Comparison of ENCODE assay signal across 8 cellular contexts in genomic region chr11:63680842-63681207, GRCh38. TPM values are rescaled to one million over a fixed set of nuclear protein-coding genes. Genes with fewer than 3 reads are reported as not detected.
DNase-seq lines count a peak whose midpoint lies in the region; ATAC-seq and TF ChIP-seq lines count a peak whose summit lies in the region.

No MANE protein-coding gene starts in this region.

- ATAC-seq in GM23338 (no peak; the same call in 2 of the 3 replicates), natural killer cell (no peak), left lobe of liver (no peak)

- peak overlapping the region; percentile 30 for H3K9ac ChIP-seq in SK-N-MC (ENCODE audit: insufficient read length)
- peak overlapping the region in 1 of 2 donors; percentile 61 for H3K9ac ChIP-seq in duodenal mucosa (ENCODE audit: low read depth in 1 of 2, low read length in 2 of 2)

- TF ChIP-seq CTCF in AG09309 (IDR thresholded peaks at IDR 0.05; ENCODE audit: control insufficient read depth, insufficient read depth, low read depth, low read length, missing control alignments) (no peak), GM23338 (conservative IDR thresholded peaks at IDR 0.05; ENCODE audit: low read depth in 2 of 2) (no peak), natural killer cell (IDR thresholded peaks at IDR 0.05) (no peak)

- H3K79me2 ChIP-seq in GM23338 (replicated peaks; ENCODE audit: insufficient read depth): peaks cover 43% of the 10 kb centered on the region

- H2AFZ ChIP-seq in GM23338: peak overlapping the region; percentile 83

- H3K4me1 ChIP-seq in GM23338 (ENCODE audit: insufficient read depth) (peaks cover 18% of the 10 kb centered on the region), duodenal mucosa (ENCODE audit: control insufficient read depth in 1 of 2, insufficient read depth in 2 of 2, low read length in 2 of 2) (peaks cover 17 to 20% of the 10 kb centered on the region in 2 donors)

- H3K36me3 ChIP-seq in GM23338 (ENCODE audit: insufficient read depth) (no peaks in the 10 kb centered on the region), SK-N-MC (ENCODE audit: insufficient read depth, low read length) (no peaks in the 10 kb centered on the region), duodenal mucosa (ENCODE audit: control insufficient read depth in 1 of 2, insufficient read depth in 2 of 2, low read length in 2 of 2) (no peaks in the 10 kb centered on the region)

- no peaks in the 10 kb centered on the region for H3K9me3 Mint-ChIP-seq in GM23338
- no peaks in the 10 kb centered on the region for H3K9me3 Mint-ChIP-seq in natural killer cell

- H3K27ac Mint-ChIP-seq in GM23338 (peak overlapping the region; percentile 92), natural killer cell (peak overlapping the region; percentile 84 to 86)

- no peaks in the 10 kb centered on the region for H3K27me3 ChIP-seq in GM23338 (ENCODE audit: insufficient read depth)
- H3K27me3 ChIP-seq in duodenal mucosa (ENCODE audit: control insufficient read depth in 1 of 2, insufficient read depth in 2 of 2, low read length in 2 of 2): no peaks in the 10 kb centered on the region

- H3K4me3 ChIP-seq in AG09309 (ENCODE audit: control insufficient read depth, low read depth, low read length) (peak overlapping the region; percentile 94), GM23338 (peak overlapping the region; percentile 82), SK-N-MC (peak overlapping the region; percentile 92), duodenal mucosa (ENCODE audit: low read depth in 1 of 2, low read length in 2 of 2) (peak overlapping the region; percentile 92)

- H3F3A ChIP-seq in GM23338 (replicated peaks; ENCODE audit: low read depth): 0 out of 2 replicates have a peak, but pooled peaks cover 3% of the 10 kb centered on the region

- H3K27ac ChIP-seq in GM23338 (ENCODE audit: low read depth) (peak overlapping the region; percentile 43; the same call in 1 of the 2 replicates), SK-N-MC (peak overlapping the region; percentile 91), duodenal mucosa (ENCODE audit: low read depth, low read length) (no peak overlapping the region)

- H4K20me1 ChIP-seq in GM23338 (replicated peaks; ENCODE audit: insufficient read depth): peaks cover 19% of the 10 kb centered on the region

- no peaks in the 10 kb centered on the region for H3K9me3 ChIP-seq in SK-N-MC (ENCODE audit: low read depth, low read length)
- H3K9me3 ChIP-seq in duodenal mucosa (ENCODE audit: control insufficient read depth in 1 of 2, low read length in 2 of 2): no peaks in the 10 kb centered on the region

- H3K4me1 Mint-ChIP-seq in GM23338 (peaks cover 19% of the 10 kb centered on the region), natural killer cell (peaks cover 28 to 30% of the 10 kb centered on the region in 2 donors)

- DNase-seq in AG09309 (ENCODE audit: low read depth): no peak
- peak; percentile 37 for DNase-seq in GM23338 (ENCODE audit: low spot score)
- no peak for DNase-seq in SK-N-MC (ENCODE audit: low read depth, low spot score)
- DNase-seq in natural killer cell: no peak
- DNase-seq in left lobe of liver (ENCODE audit: low spot score): no peak
- no peak for DNase-seq in central memory CD4-positive, alpha-beta T cell
- no peak for DNase-seq in SKM-1 (lab: John Stamatoyannopoulos, UW; ENCODE audit: unreplicated experiment)

- peak overlapping the region; percentile 92 for H3K4me3 Mint-ChIP-seq in GM23338
- peak overlapping the region; percentile 97 for H3K4me3 Mint-ChIP-seq in natural killer cell

- peaks cover 14% of the 10 kb centered on the region for H3K27me3 Mint-ChIP-seq in GM23338 (ENCODE audit: insufficient read depth, low read depth, poor library complexity)
- peaks cover 0 to 3% of the 10 kb centered on the region in 2 donors for H3K27me3 Mint-ChIP-seq in natural killer cell (ENCODE audit: low read depth in 2 of 2)

- H3K36me3 Mint-ChIP-seq in GM23338 (ENCODE audit: low read depth) (peaks cover 3% of the 10 kb centered on the region; the same call in 1 of the 3 replicates), natural killer cell (no peaks in the 10 kb centered on the region)

- peak overlapping the region; percentile 79 for H3K4me2 ChIP-seq in GM23338

- H3K9me2 ChIP-seq in GM23338 (ENCODE audit: insufficient read depth): no peaks in the 10 kb centered on the region

- intact Hi-C loops in natural killer cell (cut with micrococcal nuclease): loop anchor here (1.0 kb wide), 1 partner anchor 10 kb away; the partner anchor contains the start of gene ATL3

TF ChIP-seq in GM23338, 12 proteins besides CTCF, POLR2A, EP300 and RAD21 (continues in another document):
- TF ChIP-seq EZH2 (IDR thresholded peaks at IDR 0.05; ENCODE audit: low read depth, unreplicated experiment): no peak
- no peak for TF ChIP-seq ZNF462 (CRISPR knock-in tag; IDR thresholded peaks at IDR 0.05)
- TF ChIP-seq STAT1 (IDR thresholded peaks at IDR 0.05; ENCODE audit: unreplicated experiment): no peak
- no peak for TF ChIP-seq POLR2AphosphoS5 (IDR thresholded peaks at IDR 0.05; ENCODE audit: low read depth)
- TF ChIP-seq EZH2phosphoT487 (IDR thresholded peaks at IDR 0.05; ENCODE audit: unreplicated experiment): no peak

RNA-seq across cellular contexts. Expression of gene RTN3, which starts 0.5 kb away (rescaled TPM):
- 150 and 162 TPM in 2 replicates for total RNA-seq in GM23338 (2014; rRNA removed; shearing (Covaris generic))
- 129 and 138 TPM in 2 replicates for polyA plus RNA-seq in GM23338 (2016; fragmentation: Nextera tagmentation; extraction: Ambion mirVana)
- total RNA-seq in natural killer cell (10 to 100 TPM; 36.9 to 43.0 (median 37.6) TPM), left lobe of liver (50.0 TPM)

RNA-seq across cellular contexts. Expression of gene ATL3, which starts 9.6 kb away (rescaled TPM):
- total RNA-seq in GM23338 (2014; rRNA removed; shearing (Covaris generic)): 20.4 and 24.4 TPM in 2 replicates
- 5.2 and 6.8 TPM in 2 replicates for polyA plus RNA-seq in GM23338 (2016; fragmentation: Nextera tagmentation; extraction: Ambion mirVana)
- total RNA-seq in natural killer cell: 10 to 100 TPM; 35.7 to 46.8 (median 41.6) TPM
- 29.8 TPM for total RNA-seq in left lobe of liver
